ENCODE assay signal across 1 cellular context in the genomic region with DNA sequence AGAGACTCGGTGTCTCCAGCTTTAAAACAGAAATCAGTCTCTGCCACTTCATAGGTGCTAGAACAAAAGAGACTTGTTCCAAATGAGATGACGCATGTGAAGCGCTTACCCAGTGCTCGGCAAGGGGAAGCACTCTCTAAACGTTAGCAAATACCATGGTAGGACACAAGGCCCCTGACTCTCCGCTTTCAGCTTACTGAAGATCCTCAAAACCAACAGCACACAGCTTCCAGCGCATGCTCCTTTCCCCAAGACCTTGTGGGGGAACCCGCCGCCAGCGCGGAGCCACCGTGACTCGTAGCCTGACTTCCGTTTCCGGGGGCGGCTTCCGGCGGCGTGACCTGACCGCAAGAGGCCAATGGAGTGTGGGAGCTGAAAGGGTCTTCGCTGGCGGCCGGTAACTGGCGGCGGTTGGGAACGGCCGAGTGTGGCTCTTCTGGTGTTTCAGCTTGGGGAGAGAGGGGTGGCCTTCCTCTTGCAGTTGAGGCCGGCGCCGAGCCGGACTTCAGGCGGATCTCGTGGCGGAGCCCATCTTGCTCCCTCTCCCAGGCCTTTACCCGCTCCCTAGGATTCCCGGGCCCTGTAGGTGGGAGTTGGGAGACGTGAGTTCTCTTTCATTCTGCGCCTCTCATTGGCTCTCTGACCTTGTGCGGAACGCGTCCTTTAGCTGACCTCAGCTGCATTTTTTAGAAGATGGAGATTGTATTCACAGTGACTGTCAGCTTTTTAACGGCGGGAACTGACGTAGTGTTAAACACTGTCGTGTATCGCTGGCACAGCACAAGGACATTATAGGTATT.
TF ChIP-seq lines count a peak whose summit lies in the region.

A gene with protein sequence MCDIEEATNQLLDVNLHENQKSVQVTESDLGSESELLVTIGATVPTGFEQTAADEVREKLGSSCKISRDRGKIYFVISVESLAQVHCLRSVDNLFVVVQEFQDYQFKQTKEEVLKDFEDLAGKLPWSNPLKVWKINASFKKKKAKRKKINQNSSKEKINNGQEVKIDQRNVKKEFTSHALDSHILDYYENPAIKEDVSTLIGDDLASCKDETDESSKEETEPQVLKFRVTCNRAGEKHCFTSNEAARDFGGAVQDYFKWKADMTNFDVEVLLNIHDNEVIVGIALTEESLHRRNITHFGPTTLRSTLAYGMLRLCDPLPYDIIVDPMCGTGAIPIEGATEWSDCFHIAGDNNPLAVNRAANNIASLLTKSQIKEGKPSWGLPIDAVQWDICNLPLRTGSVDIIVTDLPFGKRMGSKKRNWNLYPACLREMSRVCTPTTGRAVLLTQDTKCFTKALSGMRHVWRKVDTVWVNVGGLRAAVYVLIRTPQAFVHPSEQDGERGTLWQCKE (plus strand): TSS at position 324 of the 800 bp plus-strand sequence. CDS start 2,015 bp downstream, outside the sequence.

TF ChIP-seq in HepG2, 621 proteins besides CTCF, POLR2A, EP300 and RAD21 (continued from another document and continues in another):
- TF ChIP-seq, protein P1, sequence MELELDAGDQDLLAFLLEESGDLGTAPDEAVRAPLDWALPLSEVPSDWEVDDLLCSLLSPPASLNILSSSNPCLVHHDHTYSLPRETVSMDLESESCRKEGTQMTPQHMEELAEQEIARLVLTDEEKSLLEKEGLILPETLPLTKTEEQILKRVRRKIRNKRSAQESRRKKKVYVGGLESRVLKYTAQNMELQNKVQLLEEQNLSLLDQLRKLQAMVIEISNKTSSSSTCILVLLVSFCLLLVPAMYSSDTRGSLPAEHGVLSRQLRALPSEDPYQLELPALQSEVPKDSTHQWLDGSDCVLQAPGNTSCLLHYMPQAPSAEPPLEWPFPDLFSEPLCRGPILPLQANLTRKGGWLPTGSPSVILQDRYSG (CRISPR knock-in tag; IDR thresholded peaks at IDR 0.05) = 0 out of 2 replicates have a peak, but pooled peaks have one; percentile 70
- TF ChIP-seq NCOA1 (CRISPR knock-in tag; IDR thresholded peaks at IDR 0.05) (no peak), ZNF713 (CRISPR knock-in tag; IDR thresholded peaks at IDR 0.05) (peak; percentile 96; the same call in 1 of the 2 replicates), YEATS4 (CRISPR knock-in tag; IDR thresholded peaks at IDR 0.05; ENCODE audit: borderline replicate concordance) (peak; percentile 97), JUNB (CRISPR knock-in tag; IDR thresholded peaks at IDR 0.05; ENCODE audit: borderline replicate concordance) (no peak), EZH2 (conservative IDR thresholded peaks at IDR 0.05; ENCODE audit: low read depth, low read length) (no peak), SATB2 (CRISPR knock-in tag; IDR thresholded peaks at IDR 0.05) (peak; percentile 89; the same call in 1 of the 2 replicates), ZNF746 (CRISPR knock-in tag; IDR thresholded peaks at IDR 0.05) (peak; percentile 60; the same call in 1 of the 2 replicates), ZNF3 (CRISPR knock-in tag; IDR thresholded peaks at IDR 0.05) (peak; percentile 47; the same call in 1 of the 2 replicates), KDM1A (CRISPR knock-in tag; IDR thresholded peaks at IDR 0.05) (no peak), FOXO1 (CRISPR knock-in tag; IDR thresholded peaks at IDR 0.05) (0 out of 2 replicates have a peak, but pooled peaks have one; percentile 10), RARA (CRISPR knock-in tag; IDR thresholded peaks at IDR 0.05) (peak; percentile 79), HNF4G (IDR thresholded peaks at IDR 0.05; ENCODE audit: borderline replicate concordance, low read depth, low read length) (no peak), HNF4G (CRISPR knock-in tag; IDR thresholded peaks at IDR 0.05; ENCODE audit: borderline replicate concordance, low read depth) (no peak), FIP1L1 (IDR thresholded peaks at IDR 0.05; ENCODE audit: borderline replicate concordance, insufficient read depth, low read depth, low read length) (peak; percentile 80; the same call in 1 of the 2 replicates), ZNF788 (CRISPR knock-in tag; IDR thresholded peaks at IDR 0.05; ENCODE audit: borderline replicate concordance) (peak; percentile 45; the same call in 1 of the 2 replicates), KDM4B (CRISPR knock-in tag; IDR thresholded peaks at IDR 0.05) (no peak), HOXA7 (CRISPR knock-in tag; IDR thresholded peaks at IDR 0.05) (no peak), NR2F1 (CRISPR knock-in tag; IDR thresholded peaks at IDR 0.05) (peak in 1 of 2 experiments; percentile 57; a peak in 1 of 4 replicates), PLRG1 (conservative IDR thresholded peaks at IDR 0.05) (no peak), RNF2 (conservative IDR thresholded peaks at IDR 0.05; ENCODE audit: low read depth) (peak; percentile 87), RBM22 (optimal IDR thresholded peaks at IDR 0.05; ENCODE audit: low read length) (peak; percentile 50), TBL1XR1 (IDR thresholded peaks at IDR 0.05; ENCODE audit: borderline replicate concordance, low read length, partially characterized antibody) (no peak), ZNF547 (CRISPR knock-in tag; IDR thresholded peaks at IDR 0.05) (peak; percentile 98), CENPT (CRISPR knock-in tag; IDR thresholded peaks at IDR 0.05; ENCODE audit: low read depth) (no peak), PTBP1 (IDR thresholded peaks at IDR 0.05; ENCODE audit: low read depth, low read length, poor library complexity, severe bottlenecking) (no peak), TAF1 (CRISPR knock-in tag; IDR thresholded peaks at IDR 0.05) (peak; percentile 93), ZNF317 (CRISPR knock-in tag; IDR thresholded peaks at IDR 0.05) (peak; percentile 47; the same call in 1 of the 2 replicates), SOX5 (CRISPR knock-in tag; IDR thresholded peaks at IDR 0.05; ENCODE audit: borderline replicate concordance) (peak; percentile 80; the same call in 1 of the 2 replicates), SIX1 (CRISPR knock-in tag; IDR thresholded peaks at IDR 0.05; ENCODE audit: borderline replicate concordance) (no peak)
- TF ChIP-seq, protein P2, sequence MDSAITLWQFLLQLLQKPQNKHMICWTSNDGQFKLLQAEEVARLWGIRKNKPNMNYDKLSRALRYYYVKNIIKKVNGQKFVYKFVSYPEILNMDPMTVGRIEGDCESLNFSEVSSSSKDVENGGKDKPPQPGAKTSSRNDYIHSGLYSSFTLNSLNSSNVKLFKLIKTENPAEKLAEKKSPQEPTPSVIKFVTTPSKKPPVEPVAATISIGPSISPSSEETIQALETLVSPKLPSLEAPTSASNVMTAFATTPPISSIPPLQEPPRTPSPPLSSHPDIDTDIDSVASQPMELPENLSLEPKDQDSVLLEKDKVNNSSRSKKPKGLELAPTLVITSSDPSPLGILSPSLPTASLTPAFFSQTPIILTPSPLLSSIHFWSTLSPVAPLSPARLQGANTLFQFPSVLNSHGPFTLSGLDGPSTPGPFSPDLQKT (CRISPR knock-in tag; IDR thresholded peaks at IDR 0.05; ENCODE audit: borderline replicate concordance) = peak; percentile 21; the same call in 1 of the 2 replicates
- TF ChIP-seq, protein P3, sequence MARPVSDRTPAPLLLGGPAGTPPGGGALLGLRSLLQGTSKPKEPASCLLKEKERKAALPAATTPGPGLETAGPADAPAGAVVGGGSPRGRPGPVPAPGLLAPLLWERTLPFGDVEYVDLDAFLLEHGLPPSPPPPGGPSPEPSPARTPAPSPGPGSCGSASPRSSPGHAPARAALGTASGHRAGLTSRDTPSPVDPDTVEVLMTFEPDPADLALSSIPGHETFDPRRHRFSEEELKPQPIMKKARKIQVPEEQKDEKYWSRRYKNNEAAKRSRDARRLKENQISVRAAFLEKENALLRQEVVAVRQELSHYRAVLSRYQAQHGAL (CRISPR knock-in tag; IDR thresholded peaks at IDR 0.05; ENCODE audit: not compliant biosample characterization) = peak; percentile 67
- TF ChIP-seq, protein P4, sequence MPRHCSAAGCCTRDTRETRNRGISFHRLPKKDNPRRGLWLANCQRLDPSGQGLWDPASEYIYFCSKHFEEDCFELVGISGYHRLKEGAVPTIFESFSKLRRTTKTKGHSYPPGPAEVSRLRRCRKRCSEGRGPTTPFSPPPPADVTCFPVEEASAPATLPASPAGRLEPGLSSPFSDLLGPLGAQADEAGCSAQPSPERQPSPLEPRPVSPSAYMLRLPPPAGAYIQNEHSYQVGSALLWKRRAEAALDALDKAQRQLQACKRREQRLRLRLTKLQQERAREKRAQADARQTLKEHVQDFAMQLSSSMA (CRISPR knock-in tag; IDR thresholded peaks at IDR 0.05) = peak; percentile 81
- TF ChIP-seq, protein P5, sequence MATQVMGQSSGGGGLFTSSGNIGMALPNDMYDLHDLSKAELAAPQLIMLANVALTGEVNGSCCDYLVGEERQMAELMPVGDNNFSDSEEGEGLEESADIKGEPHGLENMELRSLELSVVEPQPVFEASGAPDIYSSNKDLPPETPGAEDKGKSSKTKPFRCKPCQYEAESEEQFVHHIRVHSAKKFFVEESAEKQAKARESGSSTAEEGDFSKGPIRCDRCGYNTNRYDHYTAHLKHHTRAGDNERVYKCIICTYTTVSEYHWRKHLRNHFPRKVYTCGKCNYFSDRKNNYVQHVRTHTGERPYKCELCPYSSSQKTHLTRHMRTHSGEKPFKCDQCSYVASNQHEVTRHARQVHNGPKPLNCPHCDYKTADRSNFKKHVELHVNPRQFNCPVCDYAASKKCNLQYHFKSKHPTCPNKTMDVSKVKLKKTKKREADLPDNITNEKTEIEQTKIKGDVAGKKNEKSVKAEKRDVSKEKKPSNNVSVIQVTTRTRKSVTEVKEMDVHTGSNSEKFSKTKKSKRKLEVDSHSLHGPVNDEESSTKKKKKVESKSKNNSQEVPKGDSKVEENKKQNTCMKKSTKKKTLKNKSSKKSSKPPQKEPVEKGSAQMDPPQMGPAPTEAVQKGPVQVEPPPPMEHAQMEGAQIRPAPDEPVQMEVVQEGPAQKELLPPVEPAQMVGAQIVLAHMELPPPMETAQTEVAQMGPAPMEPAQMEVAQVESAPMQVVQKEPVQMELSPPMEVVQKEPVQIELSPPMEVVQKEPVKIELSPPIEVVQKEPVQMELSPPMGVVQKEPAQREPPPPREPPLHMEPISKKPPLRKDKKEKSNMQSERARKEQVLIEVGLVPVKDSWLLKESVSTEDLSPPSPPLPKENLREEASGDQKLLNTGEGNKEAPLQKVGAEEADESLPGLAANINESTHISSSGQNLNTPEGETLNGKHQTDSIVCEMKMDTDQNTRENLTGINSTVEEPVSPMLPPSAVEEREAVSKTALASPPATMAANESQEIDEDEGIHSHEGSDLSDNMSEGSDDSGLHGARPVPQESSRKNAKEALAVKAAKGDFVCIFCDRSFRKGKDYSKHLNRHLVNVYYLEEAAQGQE (IDR thresholded peaks at IDR 0.05; ENCODE audit: borderline replicate concordance in 1 of 2, low read depth in 1 of 2, low read length in 2 of 2) = peak in 1 of 2 experiments; percentile 58; a peak in 1 of 4 replicates
- TF ChIP-seq, protein P6, sequence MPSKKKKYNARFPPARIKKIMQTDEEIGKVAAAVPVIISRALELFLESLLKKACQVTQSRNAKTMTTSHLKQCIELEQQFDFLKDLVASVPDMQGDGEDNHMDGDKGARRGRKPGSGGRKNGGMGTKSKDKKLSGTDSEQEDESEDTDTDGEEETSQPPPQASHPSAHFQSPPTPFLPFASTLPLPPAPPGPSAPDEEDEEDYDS (CRISPR knock-in tag; IDR thresholded peaks at IDR 0.05) = peak; percentile 85
- TF ChIP-seq, protein P7, sequence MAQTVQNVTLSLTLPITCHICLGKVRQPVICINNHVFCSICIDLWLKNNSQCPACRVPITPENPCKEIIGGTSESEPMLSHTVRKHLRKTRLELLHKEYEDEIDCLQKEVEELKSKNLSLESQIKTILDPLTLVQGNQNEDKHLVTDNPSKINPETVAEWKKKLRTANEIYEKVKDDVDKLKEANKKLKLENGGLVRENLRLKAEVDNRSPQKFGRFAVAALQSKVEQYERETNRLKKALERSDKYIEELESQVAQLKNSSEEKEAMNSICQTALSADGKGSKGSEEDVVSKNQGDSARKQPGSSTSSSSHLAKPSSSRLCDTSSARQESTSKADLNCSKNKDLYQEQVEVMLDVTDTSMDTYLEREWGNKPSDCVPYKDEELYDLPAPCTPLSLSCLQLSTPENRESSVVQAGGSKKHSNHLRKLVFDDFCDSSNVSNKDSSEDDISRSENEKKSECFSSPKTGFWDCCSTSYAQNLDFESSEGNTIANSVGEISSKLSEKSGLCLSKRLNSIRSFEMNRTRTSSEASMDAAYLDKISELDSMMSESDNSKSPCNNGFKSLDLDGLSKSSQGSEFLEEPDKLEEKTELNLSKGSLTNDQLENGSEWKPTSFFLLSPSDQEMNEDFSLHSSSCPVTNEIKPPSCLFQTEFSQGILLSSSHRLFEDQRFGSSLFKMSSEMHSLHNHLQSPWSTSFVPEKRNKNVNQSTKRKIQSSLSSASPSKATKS (CRISPR knock-in tag; IDR thresholded peaks at IDR 0.05) = no peak
- TF ChIP-seq, protein P8, sequence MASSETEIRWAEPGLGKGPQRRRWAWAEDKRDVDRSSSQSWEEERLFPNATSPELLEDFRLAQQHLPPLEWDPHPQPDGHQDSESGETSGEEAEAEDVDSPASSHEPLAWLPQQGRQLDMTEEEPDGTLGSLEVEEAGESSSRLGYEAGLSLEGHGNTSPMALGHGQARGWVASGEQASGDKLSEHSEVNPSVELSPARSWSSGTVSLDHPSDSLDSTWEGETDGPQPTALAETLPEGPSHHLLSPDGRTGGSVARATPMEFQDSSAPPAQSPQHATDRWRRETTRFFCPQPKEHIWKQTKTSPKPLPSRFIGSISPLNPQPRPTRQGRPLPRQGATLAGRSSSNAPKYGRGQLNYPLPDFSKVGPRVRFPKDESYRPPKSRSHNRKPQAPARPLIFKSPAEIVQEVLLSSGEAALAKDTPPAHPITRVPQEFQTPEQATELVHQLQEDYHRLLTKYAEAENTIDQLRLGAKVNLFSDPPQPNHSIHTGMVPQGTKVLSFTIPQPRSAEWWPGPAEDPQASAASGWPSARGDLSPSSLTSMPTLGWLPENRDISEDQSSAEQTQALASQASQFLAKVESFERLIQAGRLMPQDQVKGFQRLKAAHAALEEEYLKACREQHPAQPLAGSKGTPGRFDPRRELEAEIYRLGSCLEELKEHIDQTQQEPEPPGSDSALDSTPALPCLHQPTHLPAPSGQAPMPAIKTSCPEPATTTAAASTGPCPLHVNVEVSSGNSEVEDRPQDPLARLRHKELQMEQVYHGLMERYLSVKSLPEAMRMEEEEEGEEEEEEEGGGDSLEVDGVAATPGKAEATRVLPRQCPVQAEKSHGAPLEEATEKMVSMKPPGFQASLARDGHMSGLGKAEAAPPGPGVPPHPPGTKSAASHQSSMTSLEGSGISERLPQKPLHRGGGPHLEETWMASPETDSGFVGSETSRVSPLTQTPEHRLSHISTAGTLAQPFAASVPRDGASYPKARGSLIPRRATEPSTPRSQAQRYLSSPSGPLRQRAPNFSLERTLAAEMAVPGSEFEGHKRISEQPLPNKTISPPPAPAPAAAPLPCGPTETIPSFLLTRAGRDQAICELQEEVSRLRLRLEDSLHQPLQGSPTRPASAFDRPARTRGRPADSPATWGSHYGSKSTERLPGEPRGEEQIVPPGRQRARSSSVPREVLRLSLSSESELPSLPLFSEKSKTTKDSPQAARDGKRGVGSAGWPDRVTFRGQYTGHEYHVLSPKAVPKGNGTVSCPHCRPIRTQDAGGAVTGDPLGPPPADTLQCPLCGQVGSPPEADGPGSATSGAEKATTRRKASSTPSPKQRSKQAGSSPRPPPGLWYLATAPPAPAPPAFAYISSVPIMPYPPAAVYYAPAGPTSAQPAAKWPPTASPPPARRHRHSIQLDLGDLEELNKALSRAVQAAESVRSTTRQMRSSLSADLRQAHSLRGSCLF (CRISPR knock-in tag; IDR thresholded peaks at IDR 0.05; ENCODE audit: borderline replicate concordance) = no peak
- TF ChIP-seq, protein P9, sequence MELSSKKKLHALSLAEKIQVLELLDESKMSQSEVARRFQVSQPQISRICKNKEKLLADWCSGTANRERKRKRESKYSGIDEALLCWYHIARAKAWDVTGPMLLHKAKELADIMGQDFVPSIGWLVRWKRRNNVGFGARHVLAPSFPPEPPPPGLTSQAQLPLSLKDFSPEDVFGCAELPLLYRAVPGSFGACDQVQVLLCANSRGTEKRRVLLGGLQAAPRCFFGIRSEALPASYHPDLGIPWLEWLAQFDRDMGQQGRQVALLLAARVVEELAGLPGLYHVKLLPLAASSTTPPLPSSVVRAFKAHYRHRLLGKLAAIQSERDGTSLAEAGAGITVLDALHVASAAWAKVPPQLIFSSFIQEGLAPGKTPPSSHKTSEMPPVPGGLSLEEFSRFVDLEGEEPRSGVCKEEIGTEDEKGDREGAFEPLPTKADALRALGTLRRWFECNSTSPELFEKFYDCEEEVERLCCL (CRISPR knock-in tag; IDR thresholded peaks at IDR 0.05; ENCODE audit: borderline replicate concordance) = no peak
